16 cellular contexts compared by ENCODE assay signal in genomic region chr21:38960251-38960650, GRCh38.
A peak's percentile ranks its signal among the peaks of the same experiment; 100 is the strongest.
DNase-seq lines count a peak whose midpoint lies in the region; ATAC-seq, FAIRE-seq and TF ChIP-seq lines count a peak whose summit lies in the region.
"Had no signal": no experiment of that assay in that cellular context is flagged by ENCODE, and none has a peak within 500 bp of the region (broad histone marks: within the 10 kb centered on the region; RNA-seq: fewer than 3 reads in every experiment).

No MANE protein-coding gene starts in this region.

- peaks cover 22% of the 10 kb centered on the region for H3K4me1 Mint-ChIP-seq in T-helper 1 cell treated with Interleukin-12 subunit alpha and Interleukin-12 subunit beta and Interleukin-4 antibody, amounts not matched to agents 30 μg/mL and 1 μg/mL, for 36 hours (ENCODE audit: low read depth)
- peaks cover 52% of the 10 kb centered on the region for H3K4me1 Mint-ChIP-seq in endodermal cell

- H3K9me3 ChIP-seq in endodermal cell (ENCODE audit: control insufficient read depth, low read length) = peaks cover 34% of the 10 kb centered on the region
- peaks cover 6% of the 10 kb centered on the region for H3K9me3 ChIP-seq in mesenchymal stem cell (ENCODE audit: control insufficient read depth, low read length)
- H3K9me3 ChIP-seq in upper lobe of right lung = no peaks in the 10 kb centered on the region

- peak overlapping the region; percentile 40 to 54 for H3K18ac ChIP-seq in mesenchymal stem cell (ENCODE audit: low read depth in 1 of 2, low read length in 2 of 2)

- H4K91ac ChIP-seq in mesenchymal stem cell (ENCODE audit: low read length) = no peak overlapping the region

- no peak overlapping the region for H3K4me2 ChIP-seq in mesenchymal stem cell (ENCODE audit: low read length, poor library complexity, severe bottlenecking)

- H3K4me3 ChIP-seq in endodermal cell (ENCODE audit: low read length) (peak overlapping the region; percentile 3), mesenchymal stem cell (ENCODE audit: insufficient read depth in 1 of 2, low read depth in 1 of 2, low read length in 2 of 2) (no peak overlapping the region), upper lobe of right lung (no peak overlapping the region)

- no peak overlapping the region for H4K8ac ChIP-seq in mesenchymal stem cell (ENCODE audit: low read length)

- peaks cover 5% of the 10 kb centered on the region for H3K36me3 Mint-ChIP-seq in T-helper 1 cell treated with Interleukin-12 subunit alpha and Interleukin-12 subunit beta and Interleukin-4 antibody, amounts not matched to agents 30 μg/mL and 1 μg/mL, for 36 hours (ENCODE audit: low read depth)
- peaks cover 13% of the 10 kb centered on the region for H3K36me3 Mint-ChIP-seq in endodermal cell (ENCODE audit: low read depth)

- H3K14ac ChIP-seq in mesenchymal stem cell (ENCODE audit: low read length in 2 of 2) = no peak overlapping the region

- H3K27me3 Mint-ChIP-seq in T-helper 1 cell treated with Interleukin-12 subunit alpha and Interleukin-12 subunit beta and Interleukin-4 antibody, amounts not matched to agents 30 μg/mL and 1 μg/mL, for 36 hours (ENCODE audit: low read depth) = no peaks in the 10 kb centered on the region
- H3K27me3 Mint-ChIP-seq in endodermal cell (ENCODE audit: insufficient read depth) = peaks cover 2% of the 10 kb centered on the region

- 97% methylated on average over 1 of the region's 2 CpGs; no CpG with 5 or more reads in 1 of the 2 experiments for WGBS in endodermal cell (ENCODE audit: insufficient coverage in 1 of 2, insufficient read length in 1 of 2), 2 experiments
- WGBS in mesenchymal stem cell = 100% methylated on average over 1 of the region's 2 CpGs

- no peak overlapping the region for H2AFZ ChIP-seq in mesenchymal stem cell (ENCODE audit: low read depth, low read length)

- H3K9me3 Mint-ChIP-seq in T-helper 1 cell treated with Interleukin-12 subunit alpha and Interleukin-12 subunit beta and Interleukin-4 antibody, amounts not matched to agents 30 μg/mL and 1 μg/mL, for 36 hours = peaks cover 17% of the 10 kb centered on the region
- peaks cover 28% of the 10 kb centered on the region for H3K9me3 Mint-ChIP-seq in endodermal cell

- H3K4me3 Mint-ChIP-seq in T-helper 1 cell treated with Interleukin-12 subunit alpha and Interleukin-12 subunit beta and Interleukin-4 antibody, amounts not matched to agents 30 μg/mL and 1 μg/mL, for 36 hours = no peak overlapping the region
- H3K4me3 Mint-ChIP-seq in endodermal cell = no peak overlapping the region

- no peak for FAIRE-seq in frontal cortex (lab: Jason Lieb, UNC)
- FAIRE-seq: GM19239 had no signal

- H3K27ac Mint-ChIP-seq in T-helper 1 cell treated with Interleukin-12 subunit alpha and Interleukin-12 subunit beta and Interleukin-4 antibody, amounts not matched to agents 30 μg/mL and 1 μg/mL, for 36 hours = peak overlapping the region; percentile 39
- H3K27ac Mint-ChIP-seq in endodermal cell = no peak overlapping the region

- H3K27ac ChIP-seq in endodermal cell (ENCODE audit: low read depth, low read length) = no peak overlapping the region
- no peak overlapping the region for H3K27ac ChIP-seq in mesenchymal stem cell (ENCODE audit: low read length, poor library complexity, severe bottlenecking)
- H3K27ac ChIP-seq in upper lobe of right lung = peak overlapping the region; percentile 77
- H3K27ac ChIP-seq: 22Rv1 had no signal

- H3K4ac ChIP-seq in mesenchymal stem cell (ENCODE audit: low read depth in 1 of 2, low read length in 2 of 2) = peak overlapping the region; percentile 20 to 42

- intact Hi-C loops in upper lobe of right lung (cut with DNase I) = no loop called here

- ATAC-seq in upper lobe of right lung (no peak), GM18867 (IDR thresholded peaks at IDR 0.05; ENCODE audit: unreplicated experiment) (no peak)
- ATAC-seq: HCT116 had no signal

- no peak for TF ChIP-seq CTCF in endodermal cell (conservative IDR thresholded peaks at IDR 0.05)
- no peak for TF ChIP-seq CTCF in upper lobe of right lung (IDR thresholded peaks at IDR 0.05)

- no peak overlapping the region for H3K9ac ChIP-seq in endodermal cell (ENCODE audit: extremely low read depth, low read length, poor library complexity, severe bottlenecking)
- H3K9ac ChIP-seq in mesenchymal stem cell (ENCODE audit: low read length) = no peak overlapping the region

- H2BK120ac ChIP-seq in mesenchymal stem cell (ENCODE audit: low read depth, low read length) = peak overlapping the region; percentile 21

- DNase-seq in T-helper 1 cell = no peak
- no peak for DNase-seq in endodermal cell
- no peak for DNase-seq in mesenchymal stem cell
- no peak for DNase-seq in upper lobe of right lung
- DNase-seq in frontal cortex (ENCODE audit: low spot score in 2 of 2) = no peak
- no peak for DNase-seq in OCI-M2 (lab: John Stamatoyannopoulos, UW; ENCODE audit: unreplicated experiment)
- DNase-seq: C1 segment of cervical spinal cord; EL; NCI-H146; NK-92 treated with Interleukin-12 subunit alpha and Interleukin-12 subunit beta, amount 100 ng/mL, for 24 hours; OCI-M1 had no signal

- peak overlapping the region; percentile 44 to 57 for H2BK12ac ChIP-seq in mesenchymal stem cell (ENCODE audit: low read length in 2 of 2)

- no peak overlapping the region for H2BK5ac ChIP-seq in mesenchymal stem cell (ENCODE audit: low read depth, low read length, poor library complexity, severe bottlenecking)

- H3K27me3 ChIP-seq in endodermal cell (ENCODE audit: control insufficient read depth, insufficient read depth, low read length, poor library complexity, severe bottlenecking) (no peaks in the 10 kb centered on the region), mesenchymal stem cell (ENCODE audit: control insufficient read depth in 1 of 2, insufficient read depth in 1 of 2, low read length in 2 of 2) (no peaks in the 10 kb centered on the region), upper lobe of right lung (no peaks in the 10 kb centered on the region)

- H2BK15ac ChIP-seq in mesenchymal stem cell (ENCODE audit: low read depth, poor library complexity, severe bottlenecking) = no peak overlapping the region

- H3K23ac ChIP-seq in mesenchymal stem cell (ENCODE audit: low read length in 2 of 2) = no peak overlapping the region

- peak overlapping the region; percentile 69 for H2AK5ac ChIP-seq in mesenchymal stem cell (ENCODE audit: low read length, severe bottlenecking)

- H3K36me3 ChIP-seq in endodermal cell (ENCODE audit: control insufficient read depth, insufficient read depth, low read length) (no peaks in the 10 kb centered on the region), mesenchymal stem cell (ENCODE audit: control insufficient read depth in 1 of 2, insufficient read depth in 2 of 2, low read depth in 1 of 2, low read length in 2 of 2) (no peaks in the 10 kb centered on the region), upper lobe of right lung (no peaks in the 10 kb centered on the region)

- H3K79me1 ChIP-seq in mesenchymal stem cell (replicated peaks; ENCODE audit: low read length, poor library complexity, severe bottlenecking) = no peaks in the 10 kb centered on the region

- peaks cover 29% of the 10 kb centered on the region for H3K4me1 ChIP-seq in endodermal cell (ENCODE audit: control insufficient read depth, insufficient read depth, low read length)
- H3K4me1 ChIP-seq in mesenchymal stem cell (ENCODE audit: control insufficient read depth, insufficient read depth, low read depth, low read length) = peaks cover 30% of the 10 kb centered on the region
- peaks cover 17% of the 10 kb centered on the region for H3K4me1 ChIP-seq in upper lobe of right lung
